In genomic region chr14:93980464-93981201, GRCh38 we compare ENCODE assay signal across 12 cellular contexts. TPM values are rescaled to one million over a fixed set of nuclear protein-coding genes. Genes with fewer than 3 reads are reported as not detected.
A peak's percentile ranks its signal among the peaks of the same experiment; 100 is the strongest.
DNase-seq lines count a peak whose midpoint lies in the region; ATAC-seq and TF ChIP-seq lines count a peak whose summit lies in the region.
"Had no signal": no experiment of that assay in that cellular context is flagged by ENCODE, and none has a peak within 500 bp of the region (broad histone marks: within the 10 kb centered on the region; RNA-seq: fewer than 3 reads in every experiment).

No MANE protein-coding gene starts in this region.

- CTCF ChIA-PET in activated CD4-positive, alpha-beta memory T cell treated with anti-CD3 and anti-CD28 coated beads for 36 hours (lab: Charles Lee), result interaction anchor here (1.6 to 19.1 kb wide), 2 partner anchors 10 to 41 kb away, joined by 5 to 425 read pairs; no protein-coding TSS in a partner anchor
- CTCF ChIA-PET in activated CD4-positive, alpha-beta memory T cell treated with anti-CD3 and anti-CD28 coated beads, Interleukin-2, amount 10 ng/mL, durations not matched to agents 7 days and 5 days (lab: Charles Lee), result interaction anchor here (3.0 to 4.5 kb wide), 2 partner anchors 10 to 42 kb away, joined by 11 to 30 read pairs; no protein-coding TSS in a partner anchor

- peaks cover 25% of the 10 kb centered on the region for H3K36me3 Mint-ChIP-seq in activated CD4-positive, alpha-beta memory T cell treated with anti-CD3 and anti-CD28 coated beads for 36 hours
- peaks cover 17% of the 10 kb centered on the region for H3K36me3 Mint-ChIP-seq in activated CD4-positive, alpha-beta memory T cell treated with anti-CD3 and anti-CD28 coated beads, Interleukin-2, amount 10 ng/mL, durations not matched to agents 7 days and 5 days (ENCODE audit: low read depth)
- no peaks in the 10 kb centered on the region for H3K36me3 Mint-ChIP-seq in brain

- H3K27ac Mint-ChIP-seq in activated CD4-positive, alpha-beta memory T cell treated with anti-CD3 and anti-CD28 coated beads for 36 hours, result peak overlapping the region; percentile 98
- no peak overlapping the region for H3K27ac Mint-ChIP-seq in activated CD4-positive, alpha-beta memory T cell treated with anti-CD3 and anti-CD28 coated beads, Interleukin-2, amount 10 ng/mL, durations not matched to agents 7 days and 5 days
- H3K27ac Mint-ChIP-seq in brain, result peak overlapping the region in 3 of 5 experiments; percentile 28 to 61 (median 40)

- TF ChIP-seq CTCF in brain (conservative IDR thresholded peaks at IDR 0.05), result no peak
- no peak for TF ChIP-seq CTCF in thoracic aorta (IDR thresholded peaks at IDR 0.05)

- H3K4me3 Mint-ChIP-seq in activated CD4-positive, alpha-beta memory T cell treated with anti-CD3 and anti-CD28 coated beads for 36 hours, result peak overlapping the region; percentile 23
- no peak overlapping the region for H3K4me3 Mint-ChIP-seq in activated CD4-positive, alpha-beta memory T cell treated with anti-CD3 and anti-CD28 coated beads, Interleukin-2, amount 10 ng/mL, durations not matched to agents 7 days and 5 days
- no peak overlapping the region for H3K4me3 Mint-ChIP-seq in brain

- peaks cover 5 to 80% of the 10 kb centered on the region in 2 donors for H3K4me1 ChIP-seq in thoracic aorta (ENCODE audit: control insufficient read depth in 1 of 2, low read depth in 2 of 2)

- peak overlapping the region; percentile 90 to 91 for H3K27ac ChIP-seq in thoracic aorta

- H3K36me3 ChIP-seq in thoracic aorta, result no peaks in the 10 kb centered on the region

- H3K9me3 Mint-ChIP-seq in activated CD4-positive, alpha-beta memory T cell treated with anti-CD3 and anti-CD28 coated beads for 36 hours, result peaks cover 7% of the 10 kb centered on the region
- peaks cover 9% of the 10 kb centered on the region for H3K9me3 Mint-ChIP-seq in activated CD4-positive, alpha-beta memory T cell treated with anti-CD3 and anti-CD28 coated beads, Interleukin-2, amount 10 ng/mL, durations not matched to agents 7 days and 5 days
- peaks cover 0 to 3% (median 0%) of the 10 kb centered on the region in 5 experiments for H3K9me3 Mint-ChIP-seq in brain

- intact Hi-C loops in activated CD4-positive, alpha-beta memory T cell treated with anti-CD3 and anti-CD28 coated beads for 36 hours (cut with micrococcal nuclease), result no loop called here

- H3K27me3 ChIP-seq in thoracic aorta (replicated peaks; ENCODE audit: insufficient read depth), result no peaks in the 10 kb centered on the region

- peak; percentile 7 for ATAC-seq in thoracic aorta (ENCODE audit: insufficient number of reproducible peaks, low FRiP score, low read depth)
- ATAC-seq in HG02870 (IDR thresholded peaks at IDR 0.05; ENCODE audit: unreplicated experiment), result no peak

- no peak overlapping the region for H3K4me3 ChIP-seq in thoracic aorta

- POLR2A ChIA-PET in activated CD4-positive, alpha-beta memory T cell treated with anti-CD3 and anti-CD28 coated beads for 36 hours (lab: Charles Lee), result interaction anchor here (0.6 to 1.9 kb wide), 3 partner anchors 10 to 1675 kb away, joined by 3 to 8 read pairs (median 5); no protein-coding TSS in a partner anchor
- POLR2A ChIA-PET in activated CD4-positive, alpha-beta memory T cell treated with anti-CD3 and anti-CD28 coated beads, Interleukin-2, amount 10 ng/mL, durations not matched to agents 7 days and 5 days (lab: Charles Lee), result interaction anchor here (5.0 kb wide), 1 partner anchor 9 kb away, joined by 25 read pairs; no protein-coding TSS in a partner anchor

- no peaks in the 10 kb centered on the region for H3K9me3 ChIP-seq in thoracic aorta

- no peak for DNase-seq in activated CD4-positive, alpha-beta memory T cell treated with anti-CD3 and anti-CD28 coated beads for 36 hours
- DNase-seq in activated CD4-positive, alpha-beta memory T cell treated with anti-CD3 and anti-CD28 coated beads, Interleukin-2, amount 10 ng/mL, durations not matched to agents 7 days and 5 days, result no peak
- DNase-seq in medulla oblongata (ENCODE audit: extremely low spot score), result peak; percentile 40
- DNase-seq in thoracic aorta (ENCODE audit: low spot score), result no peak
- no peak for DNase-seq in iPS-NIHi11 (ENCODE audit: low spot score)
- DNase-seq in NCI-H2029 (lab: John Stamatoyannopoulos, UW), result no peak
- DNase-seq: activated CD8-positive, alpha-beta memory T cell treated with anti-CD3 and anti-CD28 coated beads for 24 hours; GOT3; NCI-H510A; stimulated activated CD4-positive, alpha-beta T cell treated with anti-CD3 and anti-CD28 coated beads, Interleukin-15, amount 100 ng/mL, for 24 hours had no signal

- no peaks in the 10 kb centered on the region for H3K27me3 Mint-ChIP-seq in activated CD4-positive, alpha-beta memory T cell treated with anti-CD3 and anti-CD28 coated beads for 36 hours
- H3K27me3 Mint-ChIP-seq in activated CD4-positive, alpha-beta memory T cell treated with anti-CD3 and anti-CD28 coated beads, Interleukin-2, amount 10 ng/mL, durations not matched to agents 7 days and 5 days, result no peaks in the 10 kb centered on the region
- no peaks in the 10 kb centered on the region for H3K27me3 Mint-ChIP-seq in brain

- H3K4me1 Mint-ChIP-seq in activated CD4-positive, alpha-beta memory T cell treated with anti-CD3 and anti-CD28 coated beads for 36 hours (ENCODE audit: low read depth), result peaks cover 60% of the 10 kb centered on the region
- peaks cover 44% of the 10 kb centered on the region for H3K4me1 Mint-ChIP-seq in activated CD4-positive, alpha-beta memory T cell treated with anti-CD3 and anti-CD28 coated beads, Interleukin-2, amount 10 ng/mL, durations not matched to agents 7 days and 5 days
- peaks cover 28% of the 10 kb centered on the region for H3K4me1 Mint-ChIP-seq in brain

RNA-seq across cellular contexts. Expression of gene ASB2, which starts 4.3 kb away (rescaled TPM):
- 10 to 100 TPM; 40.6 to 44.6 TPM for total RNA-seq in activated CD4-positive, alpha-beta memory T cell treated with anti-CD3 and anti-CD28 coated beads for 36 hours
- total RNA-seq in activated CD4-positive, alpha-beta memory T cell treated with anti-CD3 and anti-CD28 coated beads, Interleukin-2, amount 10 ng/mL, durations not matched to agents 7 days and 5 days, result 10 to 100 TPM; 93.9 to 99.3 TPM
- polyA plus RNA-seq in brain (ENCODE audit: insufficient read depth, low read depth, low replicate concordance), result 0.70 TPM
- 10 to 100 TPM; 47.2 to 48.3 TPM for total RNA-seq in thoracic aorta

RNA-seq across cellular contexts. Expression of gene CCDC197, which starts 16.5 kb away (rescaled TPM):
- total RNA-seq in activated CD4-positive, alpha-beta memory T cell treated with anti-CD3 and anti-CD28 coated beads for 36 hours, result under 1 TPM; 0.44 to 0.69 TPM
- under 1 TPM in 1 of 2 experiments, not detected in 1; 0.45 TPM for total RNA-seq in activated CD4-positive, alpha-beta memory T cell treated with anti-CD3 and anti-CD28 coated beads, Interleukin-2, amount 10 ng/mL, durations not matched to agents 7 days and 5 days
- not detected for polyA plus RNA-seq in brain (ENCODE audit: insufficient read depth, low read depth, low replicate concordance)
- not detected for total RNA-seq in thoracic aorta

RNA-seq across cellular contexts. Expression of gene OTUB2, which starts 45.5 kb away (rescaled TPM):
- 1 to 10 TPM; 2.0 to 2.9 TPM for total RNA-seq in activated CD4-positive, alpha-beta memory T cell treated with anti-CD3 and anti-CD28 coated beads for 36 hours
- 1 to 10 TPM; 7.3 to 7.9 TPM for total RNA-seq in activated CD4-positive, alpha-beta memory T cell treated with anti-CD3 and anti-CD28 coated beads, Interleukin-2, amount 10 ng/mL, durations not matched to agents 7 days and 5 days
- 1.5 TPM for polyA plus RNA-seq in brain (ENCODE audit: insufficient read depth, low read depth, low replicate concordance)
- under 1 TPM; 0.14 to 0.71 TPM for total RNA-seq in thoracic aorta

RNA-seq across cellular contexts. Expression of gene FAM181A, which starts 53.5 kb away (rescaled TPM):
- not detected for total RNA-seq in activated CD4-positive, alpha-beta memory T cell treated with anti-CD3 and anti-CD28 coated beads for 36 hours
- not detected for total RNA-seq in activated CD4-positive, alpha-beta memory T cell treated with anti-CD3 and anti-CD28 coated beads, Interleukin-2, amount 10 ng/mL, durations not matched to agents 7 days and 5 days
- 2.3 TPM for polyA plus RNA-seq in brain (ENCODE audit: insufficient read depth, low read depth, low replicate concordance)
- not detected for total RNA-seq in thoracic aorta
